9 cellular contexts compared by ENCODE assay signal in genomic region chr6:169326067-169326799, GRCh38.
DNase-seq lines count a peak whose midpoint lies in the region; ATAC-seq, FAIRE-seq and TF ChIP-seq lines count a peak whose summit lies in the region.
"Had no signal": no experiment of that assay in that cellular context is flagged by ENCODE, and none has a peak within 500 bp of the region (broad histone marks: within the 10 kb centered on the region; RNA-seq: fewer than 3 reads in every experiment).

No MANE protein-coding gene starts in this region.

- TF ChIP-seq EP300 in HepG2 (IDR thresholded peaks at IDR 0.05; ENCODE audit: low read depth in 2 of 2, low read length in 2 of 2) (no peak), HepG2 (CRISPR knock-in tag; IDR thresholded peaks at IDR 0.05; ENCODE audit: borderline replicate concordance) (no peak)

- no peaks in the 10 kb centered on the region for H3K36me3 ChIP-seq in HepG2 (replicated peaks in 1 of 2; ENCODE audit: control insufficient read depth in 1 of 2, insufficient read depth in 2 of 2, low read length in 2 of 2)
- no peaks in the 10 kb centered on the region for H3K36me3 ChIP-seq in right lobe of liver
- no peaks in the 10 kb centered on the region for H3K36me3 ChIP-seq in aorta (ENCODE audit: control insufficient read depth in 1 of 2, insufficient read depth in 2 of 2, low read length in 1 of 2)

- no peaks in the 10 kb centered on the region for H3K79me2 ChIP-seq in HepG2 (ENCODE audit: insufficient read depth, low read length)

- H3K27ac ChIP-seq in HepG2 (ENCODE audit: extremely low read length, insufficient read depth, low read length): no peak overlapping the region
- H3K27ac ChIP-seq in right lobe of liver: no peak overlapping the region
- no peak overlapping the region for H3K27ac ChIP-seq in aorta (ENCODE audit: low read depth in 1 of 2, low read length in 2 of 2)

- intact Hi-C loops in HepG2 (cut with micrococcal nuclease; ENCODE audit: unreplicated experiment): loop anchor here (1.0 kb wide), 1 partner anchor 369 kb away; no protein-coding TSS in a partner anchor
- intact Hi-C loops in right lobe of liver (cut with DNase I): no loop called here
- intact Hi-C loops in aorta (cut with DNase I): no loop called here

- H3K4me3 ChIP-seq in HepG2 (replicated peaks in 1 of 3; ENCODE audit: insufficient read depth in 1 of 3, low read depth in 2 of 3, low read length in 3 of 3) (no peak overlapping the region), right lobe of liver (no peak overlapping the region), aorta (ENCODE audit: low read length in 2 of 2) (no peak overlapping the region)

- no peak overlapping the region for H3K9ac ChIP-seq in HepG2 (ENCODE audit: insufficient read depth, low read depth, low read length)

- peak; percentile 87 for ATAC-seq in HepG2
- ATAC-seq in right lobe of liver: no peak
- ATAC-seq in aorta (ENCODE audit: low FRiP score): peak; percentile 67
- no peak for ATAC-seq in GM18868 (IDR thresholded peaks at IDR 0.05; ENCODE audit: unreplicated experiment)
- ATAC-seq: activated T-cell treated with anti-CD3 and anti-CD28 coated beads, Interleukin-2, amount 50 U/mL, for 72 hours had no signal

- H4K20me1 ChIP-seq in HepG2 (ENCODE audit: insufficient read depth, low read length): no peaks in the 10 kb centered on the region

- 0 out of 2 replicates have a peak, but pooled peaks cover 6% of the 10 kb centered on the region for H3K4me1 ChIP-seq in HepG2 (ENCODE audit: insufficient read depth, low read length)
- no peaks in the 10 kb centered on the region for H3K4me1 ChIP-seq in right lobe of liver
- H3K4me1 ChIP-seq in aorta (ENCODE audit: control insufficient read depth in 1 of 2, insufficient read depth in 2 of 2, low read length in 2 of 2): no peaks in the 10 kb centered on the region

- in situ Hi-C loops in HepG2 (cut with HindIII; ENCODE audit: extremely low pct_ligation_motif_present, low pct_unique_long_range_greater_than_20kb): loop anchor here (10.0 kb wide), 1 partner anchor 371 kb away; no protein-coding TSS in a partner anchor

- no peak for TF ChIP-seq POLR2A in HepG2 (IDR thresholded peaks at IDR 0.05; ENCODE audit: insufficient read depth in 1 of 2, low read depth in 2 of 2, low read length in 2 of 2)
- no peak for TF ChIP-seq POLR2A in right lobe of liver (IDR thresholded peaks at IDR 0.05)

- CTCF ChIA-PET in HepG2 (lab: Yijun Ruan, JAX; ENCODE audit: low intra/inter-chr PET ratio, low total read pairs): interaction anchor here (1.7 kb wide), 1 partner anchor 369 kb away, joined by 6 read pairs; no protein-coding TSS in a partner anchor

- DNase-seq in HepG2 (ENCODE audit: low spot score) (peak; percentile 54), right lobe of liver (no peak), RPMI7951 (ENCODE audit: low read depth) (peak; percentile 63), foreskin melanocyte (peak; percentile 15), aorta (no peak), middle frontal gyrus (ENCODE audit: extremely low spot score, low spot score) (no peak)
- no peak for DNase-seq in activated naive CD4-positive, alpha-beta T cell treated with Interleukin-2 at 50 U/mL for 16 hours

- no peak overlapping the region for H3K4me2 ChIP-seq in HepG2 (ENCODE audit: low read depth, low read length)

- TF ChIP-seq CTCF in HepG2 (CRISPR knock-in tag; IDR thresholded peaks at IDR 0.05) (peak; percentile 83), right lobe of liver (IDR thresholded peaks at IDR 0.05) (no peak)

- peak; percentile 81 for TF ChIP-seq RAD21 in HepG2 (CRISPR knock-in tag; IDR thresholded peaks at IDR 0.05)

- WGBS in HepG2 (ENCODE audit: low lambda C conversion rate): 56% methylated on average over 25 of the region's 27 CpGs
- 52% methylated on average over 16 of the region's 27 CpGs for WGBS in right lobe of liver (ENCODE audit: insufficient coverage, low coverage, low lambda C conversion rate, missing lambda C conversion rate)
- WGBS in aorta, 2 donors: 89 to 91% methylated on average over 27 of the region's 27 CpGs

- POLR2A ChIA-PET in HepG2 (lab: Yijun Ruan, JAX): no interaction called here

- FAIRE-seq in HepG2 (lab: Jason Lieb, UNC): no peak

- peaks cover 0 to 17% of the 10 kb centered on the region in 2 experiments; a peak in 2 of 5 replicates for H3K27me3 ChIP-seq in HepG2 (ENCODE audit: control insufficient read depth in 1 of 2, insufficient read depth in 2 of 2, low read length in 2 of 2)
- no peaks in the 10 kb centered on the region for H3K27me3 ChIP-seq in right lobe of liver
- H3K27me3 ChIP-seq in aorta (ENCODE audit: control insufficient read depth in 1 of 2, insufficient read depth in 2 of 2, low read length in 1 of 2): no peaks in the 10 kb centered on the region

- no TSS peak for BruUV-seq in HepG2 (replicated peaks; lab: Mats Ljungman, UMichigan)

- no peak overlapping the region for H2AFZ ChIP-seq in HepG2 (ENCODE audit: low read length)

- no peaks in the 10 kb centered on the region for H3K9me3 ChIP-seq in HepG2 (ENCODE audit: low read length)
- H3K9me3 ChIP-seq in right lobe of liver: no peaks in the 10 kb centered on the region
- no peaks in the 10 kb centered on the region for H3K9me3 ChIP-seq in aorta (ENCODE audit: control insufficient read depth, low read length)

TF ChIP-seq in HepG2, 621 proteins besides CTCF, POLR2A, EP300 and RAD21:
- TF ChIP-seq KDM4B (CRISPR knock-in tag; IDR thresholded peaks at IDR 0.05): peak; percentile 41; the same call in 1 of the 2 replicates
- TF ChIP-seq KDM2A (CRISPR knock-in tag; IDR thresholded peaks at IDR 0.05; ENCODE audit: borderline replicate concordance, low read depth): peak; percentile 58; the same call in 1 of the 2 replicates
- TF ChIP-seq SMC3 (IDR thresholded peaks at IDR 0.05; ENCODE audit: low read length): peak; percentile 72
- no peak for TF ChIP-seq SCMH1 (CRISPR knock-in tag; IDR thresholded peaks at IDR 0.05; ENCODE audit: borderline replicate concordance)
- peak; percentile 43; the same call in 1 of the 2 replicates for TF ChIP-seq ZNF878 (CRISPR knock-in tag; IDR thresholded peaks at IDR 0.05)
- TF ChIP-seq SOX6 (IDR thresholded peaks at IDR 0.05): no peak
- TF ChIP-seq SOX6 (CRISPR knock-in tag; IDR thresholded peaks at IDR 0.05): 0 out of 2 replicates have a peak, but pooled peaks have one; percentile 16
- no peak for TF ChIP-seq CEBPG (CRISPR knock-in tag; IDR thresholded peaks at IDR 0.05)
- TF ChIP-seq ZNF317 (CRISPR knock-in tag; IDR thresholded peaks at IDR 0.05): 0 out of 2 replicates have a peak, but pooled peaks have one; percentile 28
- peak; percentile 85 for TF ChIP-seq STAG1 (CRISPR knock-in tag; IDR thresholded peaks at IDR 0.05)
- peak; percentile 27; the same call in 1 of the 2 replicates for TF ChIP-seq ZNF768 (CRISPR knock-in tag; IDR thresholded peaks at IDR 0.05)
- no peak for TF ChIP-seq ZNF816 (CRISPR knock-in tag; IDR thresholded peaks at IDR 0.05; ENCODE audit: borderline replicate concordance)

Comparison
In these comparisons a context has a peak if more than half of its experiments do, and no peak if none do; other contexts are left out.
1. ATAC-seq: peak in HepG2 (single experiment) and aorta (single experiment); none in right lobe of liver (0 of 4) and GM18868 (single experiment).
2. DNase-seq: peak in HepG2 (single experiment), RPMI7951 (single experiment) and foreskin melanocyte (single experiment); none in right lobe of liver (0 of 3), aorta (0 of 2), activated naive CD4-positive, alpha-beta T cell treated with Interleukin-2 at 50 U/mL for 16 hours (single experiment) and middle frontal gyrus (single experiment).